ENCODE assay signal across 22 cellular contexts in genomic region chr1:18920931-18921330, GRCh38. TPM values are rescaled to one million over a fixed set of nuclear protein-coding genes. Genes with fewer than 3 reads are reported as not detected.
DNase-seq lines count a peak whose midpoint lies in the region; ATAC-seq and TF ChIP-seq lines count a peak whose summit lies in the region.
"Had no signal": no experiment of that assay in that cellular context is flagged by ENCODE, and none has a peak within 500 bp of the region (broad histone marks: within the 10 kb centered on the region; RNA-seq: fewer than 3 reads in every experiment).

No MANE protein-coding gene starts in this region.

- no peak for TF ChIP-seq POLR2A in sigmoid colon (IDR thresholded peaks at IDR 0.05)

- DNase-seq in G401 (ENCODE audit: low spot score) (peak; percentile 54), RWPE1 (ENCODE audit: low spot score) (no peak), dorsolateral prefrontal cortex (no peak), sigmoid colon (no peak), NOMO-1 (lab: John Stamatoyannopoulos, UW; ENCODE audit: unreplicated experiment in 2 of 2) (no peak), NCI-H1048 (lab: John Stamatoyannopoulos, UW) (no peak)
- DNase-seq: DMS153; GOT3; Karpas-422; NCI-H1436; NCI-H2029 treated with DMSO at 0.1 percent for 48 hours; NCI-H2171; NCI-H446 treated with DMSO at 0.1 percent for 48 hours; NCI-H69; NK-92 treated with Interleukin-12 subunit alpha and Interleukin-12 subunit beta, amount 100 ng/mL, for 24 hours; RPMI8226 had no signal

- peaks cover 0 to 29% (median 8%) of the 10 kb centered on the region in 4 donors for H3K36me3 ChIP-seq in sigmoid colon

- no peak for TF ChIP-seq CTCF in RWPE1 (conservative IDR thresholded peaks at IDR 0.05; ENCODE audit: low read depth)
- TF ChIP-seq CTCF in dorsolateral prefrontal cortex (IDR thresholded peaks at IDR 0.05 in 54 of 56, conservative IDR thresholded peaks at IDR 0.05 in 2 of 56; ENCODE audit: low read depth in 1 of 56, partially characterized antibody in 56 of 56) = no peak
- no peak for TF ChIP-seq CTCF in sigmoid colon (IDR thresholded peaks at IDR 0.05)

- CTCF ChIA-PET in RWPE1 (lab: Yijun Ruan, JAX) = no interaction called here

- H3K4me1 ChIP-seq in sigmoid colon = peaks cover 0 to 47% (median 40%) of the 10 kb centered on the region in 4 donors

- TF ChIP-seq EP300 in sigmoid colon (IDR thresholded peaks at IDR 0.05) = no peak

- POLR2A ChIA-PET in RWPE1 (lab: Yijun Ruan, JAX; ENCODE audit: low non-redundant PET) = no interaction called here

- intact Hi-C loops in dorsolateral prefrontal cortex (cut with DNase I) (no loop called here), sigmoid colon (cut with DNase I) (loop anchor here (5.0 kb wide), 1 partner anchor 151 kb away; no protein-coding TSS in a partner anchor)

- H3K9me3 ChIP-seq in sigmoid colon = no peaks in the 10 kb centered on the region
- H3K9me3 ChIP-seq: A549 had no signal

- H3K27ac ChIP-seq in RWPE1 = peak overlapping the region; percentile 98
- peak overlapping the region in 36 of 59 donors; percentile 15 to 98 (median 94) for H3K27ac ChIP-seq in dorsolateral prefrontal cortex
- H3K27ac ChIP-seq in sigmoid colon = peak overlapping the region; percentile 92 to 98 (median 93)
- H3K27ac ChIP-seq: HL-60 had no signal

- no peak for ATAC-seq in HG02588 (IDR thresholded peaks at IDR 0.05; ENCODE audit: unreplicated experiment)
- no peak for ATAC-seq in GM18502 (IDR thresholded peaks at IDR 0.05; ENCODE audit: poor library complexity, unreplicated experiment)
- ATAC-seq: A549, GM12878, HCT116 had no signal

- H3K4me3 ChIP-seq in dorsolateral prefrontal cortex (no peak overlapping the region), sigmoid colon (no peak overlapping the region)
- H3K4me3 ChIP-seq: A549, GM12878 had no signal

- 93 to 96% methylated on average over 7 of the region's 7 CpGs for WGBS in sigmoid colon, 2 donors

- in situ Hi-C loops in G401 (cut with HindIII; ENCODE audit: low sequenced_read_pairs) = no loop called here

- H3K27me3 ChIP-seq in dorsolateral prefrontal cortex = no peaks in the 10 kb centered on the region
- no peaks in the 10 kb centered on the region for H3K27me3 ChIP-seq in sigmoid colon

RNA-seq across cellular contexts. Expression of gene ALDH4A1, which starts 18.6 kb away (rescaled TPM):
- 40.5 and 51.4 TPM in 2 replicates for total RNA-seq in G401 (2014; rRNA removed; shearing (Covaris generic))
- total RNA-seq in dorsolateral prefrontal cortex (100 to 1,000 TPM in 1 of 120 experiments, 10 to 100 TPM in 119; 16.8 to 112 (median 40.4) TPM), sigmoid colon (10 to 100 TPM in 1 of 4 donors, 1 to 10 TPM in 3; 6.7 to 12.8 (median 8.4) TPM)
- polyA plus RNA-seq in sigmoid colon = 10 to 100 TPM in 1 of 3 donors, 1 to 10 TPM in 2; 2.4 to 11.0 (median 3.7) TPM

RNA-seq across cellular contexts. Expression of gene IFFO2, which starts 35.5 kb away (rescaled TPM):
- 12.7 and 15.7 TPM in 2 replicates for total RNA-seq in G401 (2014; rRNA removed; shearing (Covaris generic))
- total RNA-seq in dorsolateral prefrontal cortex = 10 to 100 TPM; 15.3 to 36.0 (median 21.7) TPM
- 10 to 100 TPM in 2 of 4 donors, 1 to 10 TPM in 2; 7.5 to 35.0 (median 13.8) TPM for total RNA-seq in sigmoid colon
- 1 to 10 TPM; 1.2 to 8.6 (median 7.2) TPM for polyA plus RNA-seq in sigmoid colon
